11 cellular contexts compared by ENCODE assay signal in the genomic region with DNA sequence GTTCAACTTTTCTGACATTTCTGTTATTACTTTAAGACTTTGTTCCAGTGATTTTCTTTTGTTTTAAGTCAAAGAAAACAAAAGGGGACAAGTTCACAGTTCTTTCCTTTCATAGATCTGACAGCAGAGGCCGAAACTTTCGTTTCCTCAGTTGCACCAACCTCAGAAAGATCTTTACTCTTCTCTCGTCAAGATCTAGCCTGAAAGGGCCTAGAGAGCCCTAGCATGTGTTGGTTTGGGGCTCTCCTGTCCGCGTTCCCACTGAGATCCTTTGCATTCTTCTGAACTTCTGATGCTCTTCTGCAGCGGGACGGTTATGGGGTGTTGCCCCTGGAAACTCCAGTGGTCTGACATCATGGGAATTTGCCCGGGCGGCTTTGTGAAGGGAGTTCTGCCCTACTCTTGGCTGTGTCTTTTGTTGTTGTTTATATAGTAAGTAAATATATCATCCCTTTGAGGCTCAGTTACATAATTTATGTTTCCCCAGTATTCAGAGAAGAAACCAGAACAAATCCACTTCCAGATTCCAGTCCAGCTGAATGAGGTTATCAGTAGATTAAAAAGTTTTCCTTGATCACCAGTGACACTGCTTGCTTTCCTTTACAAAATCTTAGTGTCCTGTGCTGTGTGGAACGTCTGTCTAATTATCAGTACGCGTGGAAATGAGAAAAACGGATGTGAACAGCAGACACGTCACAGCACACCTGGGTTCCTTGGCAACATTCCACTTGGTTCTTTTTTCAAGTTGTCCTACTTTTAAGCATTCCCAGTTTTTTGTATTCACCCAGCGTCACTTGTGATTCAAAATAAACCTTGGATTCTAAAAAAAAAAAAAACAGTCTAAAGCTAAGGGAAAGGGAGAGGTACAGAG.
A peak's percentile ranks its signal among the peaks of the same experiment; 100 is the strongest.
DNase-seq lines count a peak whose midpoint lies in the region; ATAC-seq and TF ChIP-seq lines count a peak whose summit lies in the region.
"Had no signal": no experiment of that assay in that cellular context is flagged by ENCODE, and none has a peak within 500 bp of the region (broad histone marks: within the 10 kb centered on the region; RNA-seq: fewer than 3 reads in every experiment).

No MANE protein-coding gene starts in this region.

- intact Hi-C loops in left cardiac atrium (cut with DNase I) (no loop called here), vagina (cut with DNase I) (no loop called here)

- peaks cover 9% of the 10 kb centered on the region for H3K4me1 ChIP-seq in osteoblast (ENCODE audit: insufficient read depth, low read length)
- peaks cover 2% of the 10 kb centered on the region for H3K4me1 ChIP-seq in vagina

- H4K20me1 ChIP-seq in osteoblast (ENCODE audit: insufficient read depth, low read length), result no peaks in the 10 kb centered on the region

- H3K27me3 Mint-ChIP-seq in brain, result no peaks in the 10 kb centered on the region

- DNase-seq in left cardiac atrium (no peak), osteoblast (ENCODE audit: insufficient read length, low spot score, missing footprints) (no peak), vagina (ENCODE audit: extremely low spot score in 2 of 2) (peak in 1 of 2 donors; percentile 47), GM13976 (ENCODE audit: low spot score) (no peak), NCI-H226 (no peak)
- DNase-seq in activated naive CD4-positive, alpha-beta T cell treated with anti-CD3 and anti-CD28 coated beads, Interleukin-2, amount 50 U/mL, for 72 hours (ENCODE audit: low spot score in 2 of 2), result no peak
- DNase-seq: NCI-H748 treated with DMSO at 0.1 percent for 48 hours; stimulated activated CD4-positive, alpha-beta T cell treated with anti-CD3 and anti-CD28 coated beads, Interleukin-4, amount 100 ng/mL, for 1 hour; stimulated activated naive CD8-positive, alpha-beta T cell treated with anti-CD3 and anti-CD28 coated beads, Interleukin-15, amount 100 ng/mL, for 72 hours; WERI-Rb-1 had no signal

- peaks cover 40% of the 10 kb centered on the region for H3K36me3 Mint-ChIP-seq in brain
- H3K36me3 Mint-ChIP-seq in activated naive CD4-positive, alpha-beta T cell treated with anti-CD3 and anti-CD28 coated beads, Interleukin-2, amount 50 U/mL, for 72 hours, result no peaks in the 10 kb centered on the region

- H3K36me3 ChIP-seq in osteoblast (ENCODE audit: insufficient read depth, low read length) (peaks cover 14% of the 10 kb centered on the region), vagina (peaks cover 0 to 21% of the 10 kb centered on the region in 2 donors)

- peaks cover 0 to 7% (median 0%) of the 10 kb centered on the region in 5 experiments for H3K9me3 Mint-ChIP-seq in brain
- H3K9me3 Mint-ChIP-seq in activated naive CD4-positive, alpha-beta T cell treated with anti-CD3 and anti-CD28 coated beads, Interleukin-2, amount 50 U/mL, for 72 hours, result no peaks in the 10 kb centered on the region
- H3K9me3 Mint-ChIP-seq: stimulated activated naive CD8-positive, alpha-beta T cell treated with anti-CD3 and anti-CD28 coated beads, Interleukin-15, amount 100 ng/mL, for 72 hours had no signal

- TF ChIP-seq POLR2A in vagina (IDR thresholded peaks at IDR 0.05), result no peak

- H3K9me3 ChIP-seq in osteoblast (ENCODE audit: low read depth, low read length) (no peaks in the 10 kb centered on the region), vagina (no peaks in the 10 kb centered on the region)

- H3K27ac ChIP-seq in osteoblast (ENCODE audit: low read depth, low read length), result peak overlapping the region; percentile 23
- peak overlapping the region; percentile 60 for H3K27ac ChIP-seq in vagina
- H3K27ac ChIP-seq: WERI-Rb-1 had no signal

- H3K27ac Mint-ChIP-seq in brain, result peak overlapping the region; percentile 17 to 71 (median 46)
- no peak overlapping the region for H3K27ac Mint-ChIP-seq in activated naive CD4-positive, alpha-beta T cell treated with anti-CD3 and anti-CD28 coated beads, Interleukin-2, amount 50 U/mL, for 72 hours
- H3K27ac Mint-ChIP-seq: stimulated activated naive CD8-positive, alpha-beta T cell treated with anti-CD3 and anti-CD28 coated beads, Interleukin-15, amount 100 ng/mL, for 72 hours had no signal

- TF ChIP-seq CTCF in brain (conservative IDR thresholded peaks at IDR 0.05), result no peak
- no peak for TF ChIP-seq CTCF in osteoblast (IDR thresholded peaks at IDR 0.05; ENCODE audit: extremely low read depth, low read depth, low read length)
- TF ChIP-seq CTCF in vagina (IDR thresholded peaks at IDR 0.05), result no peak
- TF ChIP-seq CTCF in GM13976 (IDR thresholded peaks at IDR 0.05; ENCODE audit: borderline replicate concordance, control extremely low read depth, extremely low read depth, insufficient read depth, missing control alignments), result no peak

- H3K79me2 ChIP-seq in osteoblast (ENCODE audit: insufficient read depth, low read length), result no peaks in the 10 kb centered on the region

- peak overlapping the region; percentile 1 for H2AFZ ChIP-seq in osteoblast (ENCODE audit: low read length)

- peak overlapping the region in 1 of 5 experiments; percentile 18 for H3K4me3 Mint-ChIP-seq in brain
- H3K4me3 Mint-ChIP-seq: stimulated activated naive CD8-positive, alpha-beta T cell treated with anti-CD3 and anti-CD28 coated beads, Interleukin-15, amount 100 ng/mL, for 72 hours had no signal

- H3K27me3 ChIP-seq in osteoblast (ENCODE audit: insufficient read depth, low read length), result no peaks in the 10 kb centered on the region
- H3K27me3 ChIP-seq in vagina, result no peaks in the 10 kb centered on the region

- H3K4me3 ChIP-seq in osteoblast (ENCODE audit: insufficient read depth, low read length) (no peak overlapping the region), vagina (no peak overlapping the region)

- in situ Hi-C loops in GM13976 (cut with MboI; ENCODE audit: low sequenced_read_pairs, unreplicated experiment), result loop anchor here (25.0 kb wide), 2 partner anchors 285 to 960 kb away; partner anchors contain the start of gene SAMD5

- no peak overlapping the region for H3K4me2 ChIP-seq in osteoblast (ENCODE audit: insufficient read depth, low read length)

- H3K4me1 Mint-ChIP-seq in brain, result peaks cover 36% of the 10 kb centered on the region
- H3K4me1 Mint-ChIP-seq: stimulated activated naive CD8-positive, alpha-beta T cell treated with anti-CD3 and anti-CD28 coated beads, Interleukin-15, amount 100 ng/mL, for 72 hours had no signal

- ATAC-seq in left cardiac atrium, result peak; percentile 34 to 39
- no peak for ATAC-seq in activated naive CD4-positive, alpha-beta T cell treated with anti-CD3 and anti-CD28 coated beads, Interleukin-2, amount 50 U/mL, for 72 hours
- ATAC-seq: stimulated activated naive CD8-positive, alpha-beta T cell treated with anti-CD3 and anti-CD28 coated beads, Interleukin-15, amount 100 ng/mL, for 72 hours had no signal

Comparison
In these comparisons a context has a peak if more than half of its experiments do, and no peak if none do; other contexts are left out.
1. H3K27ac Mint-ChIP-seq: peak in brain (5 of 5); none in activated naive CD4-positive, alpha-beta T cell treated with anti-CD3 and anti-CD28 coated beads, Interleukin-2, amount 50 U/mL, for 72 hours (0 of 2).
2. ATAC-seq: peak in left cardiac atrium (2 of 2); none in activated naive CD4-positive, alpha-beta T cell treated with anti-CD3 and anti-CD28 coated beads, Interleukin-2, amount 50 U/mL, for 72 hours (0 of 2).